Comparison of ENCODE assay signal across 1 cellular context in the genomic region with DNA sequence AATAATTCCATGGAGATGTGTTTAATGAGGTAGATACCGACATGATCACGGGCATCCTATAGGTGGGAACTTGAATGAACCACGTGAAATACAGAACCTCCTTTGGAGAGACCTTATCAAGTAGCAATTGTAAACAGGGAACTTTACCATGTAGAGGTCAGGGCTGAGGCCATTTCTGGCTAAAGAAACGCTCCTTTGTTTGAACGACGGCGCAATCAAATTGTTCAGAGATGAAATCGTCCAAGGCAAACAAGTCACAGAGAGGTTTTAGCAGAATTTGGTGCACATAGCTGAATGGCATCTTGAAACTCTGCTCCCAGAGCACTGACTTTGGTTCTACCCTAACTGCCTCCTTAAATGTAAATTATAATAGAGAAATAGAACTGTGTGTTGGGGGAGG.
A peak's percentile ranks its signal among the peaks of the same experiment; 100 is the strongest.
TF ChIP-seq lines count a peak whose summit lies in the region.

No MANE protein-coding gene starts in this region.

TF ChIP-seq in HepG2, 621 proteins besides CTCF, POLR2A, EP300 and RAD21 (continues in another document):
- TF ChIP-seq, protein P1, sequence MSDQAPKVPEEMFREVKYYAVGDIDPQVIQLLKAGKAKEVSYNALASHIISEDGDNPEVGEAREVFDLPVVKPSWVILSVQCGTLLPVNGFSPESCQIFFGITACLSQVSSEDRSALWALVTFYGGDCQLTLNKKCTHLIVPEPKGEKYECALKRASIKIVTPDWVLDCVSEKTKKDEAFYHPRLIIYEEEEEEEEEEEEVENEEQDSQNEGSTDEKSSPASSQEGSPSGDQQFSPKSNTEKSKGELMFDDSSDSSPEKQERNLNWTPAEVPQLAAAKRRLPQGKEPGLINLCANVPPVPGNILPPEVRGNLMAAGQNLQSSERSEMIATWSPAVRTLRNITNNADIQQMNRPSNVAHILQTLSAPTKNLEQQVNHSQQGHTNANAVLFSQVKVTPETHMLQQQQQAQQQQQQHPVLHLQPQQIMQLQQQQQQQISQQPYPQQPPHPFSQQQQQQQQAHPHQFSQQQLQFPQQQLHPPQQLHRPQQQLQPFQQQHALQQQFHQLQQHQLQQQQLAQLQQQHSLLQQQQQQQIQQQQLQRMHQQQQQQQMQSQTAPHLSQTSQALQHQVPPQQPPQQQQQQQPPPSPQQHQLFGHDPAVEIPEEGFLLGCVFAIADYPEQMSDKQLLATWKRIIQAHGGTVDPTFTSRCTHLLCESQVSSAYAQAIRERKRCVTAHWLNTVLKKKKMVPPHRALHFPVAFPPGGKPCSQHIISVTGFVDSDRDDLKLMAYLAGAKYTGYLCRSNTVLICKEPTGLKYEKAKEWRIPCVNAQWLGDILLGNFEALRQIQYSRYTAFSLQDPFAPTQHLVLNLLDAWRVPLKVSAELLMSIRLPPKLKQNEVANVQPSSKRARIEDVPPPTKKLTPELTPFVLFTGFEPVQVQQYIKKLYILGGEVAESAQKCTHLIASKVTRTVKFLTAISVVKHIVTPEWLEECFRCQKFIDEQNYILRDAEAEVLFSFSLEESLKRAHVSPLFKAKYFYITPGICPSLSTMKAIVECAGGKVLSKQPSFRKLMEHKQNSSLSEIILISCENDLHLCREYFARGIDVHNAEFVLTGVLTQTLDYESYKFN (CRISPR knock-in tag; conservative IDR thresholded peaks at IDR 0.05), result peak; percentile 78
- no peak for TF ChIP-seq FOXA1 (IDR thresholded peaks at IDR 0.05)
- TF ChIP-seq FOXA1 (CRISPR knock-in tag; IDR thresholded peaks at IDR 0.05), result peak; percentile 96
- TF ChIP-seq ZNF383 (CRISPR knock-in tag; IDR thresholded peaks at IDR 0.05; ENCODE audit: borderline replicate concordance), result no peak
- TF ChIP-seq, protein P2, sequence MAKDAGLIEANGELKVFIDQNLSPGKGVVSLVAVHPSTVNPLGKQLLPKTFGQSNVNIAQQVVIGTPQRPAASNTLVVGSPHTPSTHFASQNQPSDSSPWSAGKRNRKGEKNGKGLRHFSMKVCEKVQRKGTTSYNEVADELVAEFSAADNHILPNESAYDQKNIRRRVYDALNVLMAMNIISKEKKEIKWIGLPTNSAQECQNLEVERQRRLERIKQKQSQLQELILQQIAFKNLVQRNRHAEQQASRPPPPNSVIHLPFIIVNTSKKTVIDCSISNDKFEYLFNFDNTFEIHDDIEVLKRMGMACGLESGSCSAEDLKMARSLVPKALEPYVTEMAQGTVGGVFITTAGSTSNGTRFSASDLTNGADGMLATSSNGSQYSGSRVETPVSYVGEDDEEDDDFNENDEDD (CRISPR knock-in tag; IDR thresholded peaks at IDR 0.05; ENCODE audit: borderline replicate concordance), result peak; percentile 51; the same call in 1 of the 2 replicates
- TF ChIP-seq RBM22 (optimal IDR thresholded peaks at IDR 0.05; ENCODE audit: low read length), result no peak
- TF ChIP-seq, protein P3, sequence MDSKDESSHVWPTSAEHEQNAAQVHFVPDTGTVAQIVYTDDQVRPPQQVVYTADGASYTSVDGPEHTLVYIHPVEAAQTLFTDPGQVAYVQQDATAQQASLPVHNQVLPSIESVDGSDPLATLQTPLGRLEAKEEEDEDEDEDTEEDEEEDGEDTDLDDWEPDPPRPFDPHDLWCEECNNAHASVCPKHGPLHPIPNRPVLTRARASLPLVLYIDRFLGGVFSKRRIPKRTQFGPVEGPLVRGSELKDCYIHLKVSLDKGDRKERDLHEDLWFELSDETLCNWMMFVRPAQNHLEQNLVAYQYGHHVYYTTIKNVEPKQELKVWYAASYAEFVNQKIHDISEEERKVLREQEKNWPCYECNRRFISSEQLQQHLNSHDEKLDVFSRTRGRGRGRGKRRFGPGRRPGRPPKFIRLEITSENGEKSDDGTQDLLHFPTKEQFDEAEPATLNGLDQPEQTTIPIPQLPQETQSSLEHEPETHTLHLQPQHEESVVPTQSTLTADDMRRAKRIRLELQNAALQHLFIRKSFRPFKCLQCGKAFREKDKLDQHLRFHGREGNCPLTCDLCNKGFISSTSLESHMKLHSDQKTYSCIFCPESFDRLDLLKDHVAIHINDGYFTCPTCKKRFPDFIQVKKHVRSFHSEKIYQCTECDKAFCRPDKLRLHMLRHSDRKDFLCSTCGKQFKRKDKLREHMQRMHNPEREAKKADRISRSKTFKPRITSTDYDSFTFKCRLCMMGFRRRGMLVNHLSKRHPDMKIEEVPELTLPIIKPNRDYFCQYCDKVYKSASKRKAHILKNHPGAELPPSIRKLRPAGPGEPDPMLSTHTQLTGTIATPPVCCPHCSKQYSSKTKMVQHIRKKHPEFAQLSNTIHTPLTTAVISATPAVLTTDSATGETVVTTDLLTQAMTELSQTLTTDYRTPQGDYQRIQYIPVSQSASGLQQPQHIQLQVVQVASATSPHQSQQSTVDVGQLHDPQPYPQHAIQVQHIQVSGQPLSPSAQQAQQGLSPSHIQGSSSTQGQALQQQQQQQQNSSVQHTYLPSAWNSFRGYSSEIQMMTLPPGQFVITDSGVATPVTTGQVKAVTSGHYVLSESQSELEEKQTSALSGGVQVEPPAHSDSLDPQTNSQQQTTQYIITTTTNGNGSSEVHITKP (CRISPR knock-in tag; IDR thresholded peaks at IDR 0.05; ENCODE audit: low read depth), result peak; percentile 73; the same call in 1 of the 2 replicates
- peak; percentile 45; the same call in 1 of the 2 replicates for TF ChIP-seq NCOR1 (IDR thresholded peaks at IDR 0.05; ENCODE audit: borderline replicate concordance, low read length)
- TF ChIP-seq KLF12 (CRISPR knock-in tag; IDR thresholded peaks at IDR 0.05; ENCODE audit: borderline replicate concordance), result no peak
- TF ChIP-seq FOXK1 (CRISPR knock-in tag; IDR thresholded peaks at IDR 0.05; ENCODE audit: borderline replicate concordance, low read depth), result peak; percentile 62; the same call in 1 of the 2 replicates
- TF ChIP-seq, protein P4, sequence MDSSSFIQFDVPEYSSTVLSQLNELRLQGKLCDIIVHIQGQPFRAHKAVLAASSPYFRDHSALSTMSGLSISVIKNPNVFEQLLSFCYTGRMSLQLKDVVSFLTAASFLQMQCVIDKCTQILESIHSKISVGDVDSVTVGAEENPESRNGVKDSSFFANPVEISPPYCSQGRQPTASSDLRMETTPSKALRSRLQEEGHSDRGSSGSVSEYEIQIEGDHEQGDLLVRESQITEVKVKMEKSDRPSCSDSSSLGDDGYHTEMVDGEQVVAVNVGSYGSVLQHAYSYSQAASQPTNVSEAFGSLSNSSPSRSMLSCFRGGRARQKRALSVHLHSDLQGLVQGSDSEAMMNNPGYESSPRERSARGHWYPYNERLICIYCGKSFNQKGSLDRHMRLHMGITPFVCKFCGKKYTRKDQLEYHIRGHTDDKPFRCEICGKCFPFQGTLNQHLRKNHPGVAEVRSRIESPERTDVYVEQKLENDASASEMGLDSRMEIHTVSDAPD (CRISPR knock-in tag; IDR thresholded peaks at IDR 0.05), result peak; percentile 92
- TF ChIP-seq, protein P5, sequence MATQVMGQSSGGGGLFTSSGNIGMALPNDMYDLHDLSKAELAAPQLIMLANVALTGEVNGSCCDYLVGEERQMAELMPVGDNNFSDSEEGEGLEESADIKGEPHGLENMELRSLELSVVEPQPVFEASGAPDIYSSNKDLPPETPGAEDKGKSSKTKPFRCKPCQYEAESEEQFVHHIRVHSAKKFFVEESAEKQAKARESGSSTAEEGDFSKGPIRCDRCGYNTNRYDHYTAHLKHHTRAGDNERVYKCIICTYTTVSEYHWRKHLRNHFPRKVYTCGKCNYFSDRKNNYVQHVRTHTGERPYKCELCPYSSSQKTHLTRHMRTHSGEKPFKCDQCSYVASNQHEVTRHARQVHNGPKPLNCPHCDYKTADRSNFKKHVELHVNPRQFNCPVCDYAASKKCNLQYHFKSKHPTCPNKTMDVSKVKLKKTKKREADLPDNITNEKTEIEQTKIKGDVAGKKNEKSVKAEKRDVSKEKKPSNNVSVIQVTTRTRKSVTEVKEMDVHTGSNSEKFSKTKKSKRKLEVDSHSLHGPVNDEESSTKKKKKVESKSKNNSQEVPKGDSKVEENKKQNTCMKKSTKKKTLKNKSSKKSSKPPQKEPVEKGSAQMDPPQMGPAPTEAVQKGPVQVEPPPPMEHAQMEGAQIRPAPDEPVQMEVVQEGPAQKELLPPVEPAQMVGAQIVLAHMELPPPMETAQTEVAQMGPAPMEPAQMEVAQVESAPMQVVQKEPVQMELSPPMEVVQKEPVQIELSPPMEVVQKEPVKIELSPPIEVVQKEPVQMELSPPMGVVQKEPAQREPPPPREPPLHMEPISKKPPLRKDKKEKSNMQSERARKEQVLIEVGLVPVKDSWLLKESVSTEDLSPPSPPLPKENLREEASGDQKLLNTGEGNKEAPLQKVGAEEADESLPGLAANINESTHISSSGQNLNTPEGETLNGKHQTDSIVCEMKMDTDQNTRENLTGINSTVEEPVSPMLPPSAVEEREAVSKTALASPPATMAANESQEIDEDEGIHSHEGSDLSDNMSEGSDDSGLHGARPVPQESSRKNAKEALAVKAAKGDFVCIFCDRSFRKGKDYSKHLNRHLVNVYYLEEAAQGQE (IDR thresholded peaks at IDR 0.05; ENCODE audit: borderline replicate concordance in 1 of 2, low read depth in 1 of 2, low read length in 2 of 2), result peak in 1 of 2 experiments; percentile 21; a peak in 1 of 4 replicates
- no peak for TF ChIP-seq SP140L (CRISPR knock-in tag; IDR thresholded peaks at IDR 0.05; ENCODE audit: borderline replicate concordance)
- peak; percentile 46 for TF ChIP-seq HNF4A (CRISPR knock-in tag; IDR thresholded peaks at IDR 0.05)
- peak; percentile 43; the same call in 1 of the 2 replicates for TF ChIP-seq HOXA3 (CRISPR knock-in tag; IDR thresholded peaks at IDR 0.05)
- TF ChIP-seq, protein P6, sequence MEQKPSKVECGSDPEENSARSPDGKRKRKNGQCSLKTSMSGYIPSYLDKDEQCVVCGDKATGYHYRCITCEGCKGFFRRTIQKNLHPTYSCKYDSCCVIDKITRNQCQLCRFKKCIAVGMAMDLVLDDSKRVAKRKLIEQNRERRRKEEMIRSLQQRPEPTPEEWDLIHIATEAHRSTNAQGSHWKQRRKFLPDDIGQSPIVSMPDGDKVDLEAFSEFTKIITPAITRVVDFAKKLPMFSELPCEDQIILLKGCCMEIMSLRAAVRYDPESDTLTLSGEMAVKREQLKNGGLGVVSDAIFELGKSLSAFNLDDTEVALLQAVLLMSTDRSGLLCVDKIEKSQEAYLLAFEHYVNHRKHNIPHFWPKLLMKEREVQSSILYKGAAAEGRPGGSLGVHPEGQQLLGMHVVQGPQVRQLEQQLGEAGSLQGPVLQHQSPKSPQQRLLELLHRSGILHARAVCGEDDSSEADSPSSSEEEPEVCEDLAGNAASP (CRISPR knock-in tag; IDR thresholded peaks at IDR 0.05; ENCODE audit: borderline replicate concordance), result peak; percentile 77
- peak; percentile 15; the same call in 1 of the 2 replicates for TF ChIP-seq ZMYM4 (CRISPR knock-in tag; IDR thresholded peaks at IDR 0.05)
- TF ChIP-seq ARID2 (CRISPR knock-in tag; IDR thresholded peaks at IDR 0.05; ENCODE audit: borderline replicate concordance), result 0 out of 2 replicates have a peak, but pooled peaks have one; percentile 40
- peak; percentile 93 for TF ChIP-seq NR2F2 (IDR thresholded peaks at IDR 0.05; ENCODE audit: borderline replicate concordance, low read depth)
- TF ChIP-seq POGZ (CRISPR knock-in tag; IDR thresholded peaks at IDR 0.05), result 0 out of 2 replicates have a peak, but pooled peaks have one; percentile 37
- TF ChIP-seq SP2 (CRISPR knock-in tag; IDR thresholded peaks at IDR 0.05), result no peak
- no peak for TF ChIP-seq FOXP1 (IDR thresholded peaks at IDR 0.05)
- peak; percentile 77; the same call in 1 of the 2 replicates for TF ChIP-seq FOXP1 (CRISPR knock-in tag; IDR thresholded peaks at IDR 0.05)
- 0 out of 2 replicates have a peak, but pooled peaks have one; percentile 50 for TF ChIP-seq ZNF614 (CRISPR knock-in tag; IDR thresholded peaks at IDR 0.05; ENCODE audit: borderline replicate concordance)
- 0 out of 2 replicates have a peak, but pooled peaks have one; percentile 39 for TF ChIP-seq ZBTB7B (CRISPR knock-in tag; IDR thresholded peaks at IDR 0.05)
- no peak for TF ChIP-seq ZNF549 (CRISPR knock-in tag; IDR thresholded peaks at IDR 0.05)
- peak; percentile 92 for TF ChIP-seq NCOA2 (CRISPR knock-in tag; IDR thresholded peaks at IDR 0.05)
- TF ChIP-seq JUN (CRISPR knock-in tag; IDR thresholded peaks at IDR 0.05), result peak; percentile 87
- TF ChIP-seq KDM5B (CRISPR knock-in tag; IDR thresholded peaks at IDR 0.05; ENCODE audit: borderline replicate concordance), result no peak
- peak; percentile 79 for TF ChIP-seq HMG20B (CRISPR knock-in tag; conservative IDR thresholded peaks at IDR 0.05)
- TF ChIP-seq, protein P7, sequence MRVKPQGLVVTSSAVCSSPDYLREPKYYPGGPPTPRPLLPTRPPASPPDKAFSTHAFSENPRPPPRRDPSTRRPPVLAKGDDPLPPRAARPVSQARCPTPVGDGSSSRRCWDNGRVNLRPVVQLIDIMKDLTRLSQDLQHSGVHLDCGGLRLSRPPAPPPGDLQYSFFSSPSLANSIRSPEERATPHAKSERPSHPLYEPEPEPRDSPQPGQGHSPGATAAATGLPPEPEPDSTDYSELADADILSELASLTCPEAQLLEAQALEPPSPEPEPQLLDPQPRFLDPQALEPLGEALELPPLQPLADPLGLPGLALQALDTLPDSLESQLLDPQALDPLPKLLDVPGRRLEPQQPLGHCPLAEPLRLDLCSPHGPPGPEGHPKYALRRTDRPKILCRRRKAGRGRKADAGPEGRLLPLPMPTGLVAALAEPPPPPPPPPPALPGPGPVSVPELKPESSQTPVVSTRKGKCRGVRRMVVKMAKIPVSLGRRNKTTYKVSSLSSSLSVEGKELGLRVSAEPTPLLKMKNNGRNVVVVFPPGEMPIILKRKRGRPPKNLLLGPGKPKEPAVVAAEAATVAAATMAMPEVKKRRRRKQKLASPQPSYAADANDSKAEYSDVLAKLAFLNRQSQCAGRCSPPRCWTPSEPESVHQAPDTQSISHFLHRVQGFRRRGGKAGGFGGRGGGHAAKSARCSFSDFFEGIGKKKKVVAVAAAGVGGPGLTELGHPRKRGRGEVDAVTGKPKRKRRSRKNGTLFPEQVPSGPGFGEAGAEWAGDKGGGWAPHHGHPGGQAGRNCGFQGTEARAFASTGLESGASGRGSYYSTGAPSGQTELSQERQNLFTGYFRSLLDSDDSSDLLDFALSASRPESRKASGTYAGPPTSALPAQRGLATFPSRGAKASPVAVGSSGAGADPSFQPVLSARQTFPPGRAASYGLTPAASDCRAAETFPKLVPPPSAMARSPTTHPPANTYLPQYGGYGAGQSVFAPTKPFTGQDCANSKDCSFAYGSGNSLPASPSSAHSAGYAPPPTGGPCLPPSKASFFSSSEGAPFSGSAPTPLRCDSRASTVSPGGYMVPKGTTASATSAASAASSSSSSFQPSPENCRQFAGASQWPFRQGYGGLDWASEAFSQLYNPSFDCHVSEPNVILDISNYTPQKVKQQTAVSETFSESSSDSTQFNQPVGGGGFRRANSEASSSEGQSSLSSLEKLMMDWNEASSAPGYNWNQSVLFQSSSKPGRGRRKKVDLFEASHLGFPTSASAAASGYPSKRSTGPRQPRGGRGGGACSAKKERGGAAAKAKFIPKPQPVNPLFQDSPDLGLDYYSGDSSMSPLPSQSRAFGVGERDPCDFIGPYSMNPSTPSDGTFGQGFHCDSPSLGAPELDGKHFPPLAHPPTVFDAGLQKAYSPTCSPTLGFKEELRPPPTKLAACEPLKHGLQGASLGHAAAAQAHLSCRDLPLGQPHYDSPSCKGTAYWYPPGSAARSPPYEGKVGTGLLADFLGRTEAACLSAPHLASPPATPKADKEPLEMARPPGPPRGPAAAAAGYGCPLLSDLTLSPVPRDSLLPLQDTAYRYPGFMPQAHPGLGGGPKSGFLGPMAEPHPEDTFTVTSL (CRISPR knock-in tag; IDR thresholded peaks at IDR 0.05; ENCODE audit: borderline replicate concordance), result peak; percentile 62; the same call in 1 of the 2 replicates
- peak; percentile 94 for TF ChIP-seq NR2F6 (IDR thresholded peaks at IDR 0.05)
- TF ChIP-seq NR2F6 (CRISPR knock-in tag; IDR thresholded peaks at IDR 0.05), result peak; percentile 95
- TF ChIP-seq ZNF138 (CRISPR knock-in tag; IDR thresholded peaks at IDR 0.05; ENCODE audit: low read depth), result no peak
- TF ChIP-seq, protein P8, sequence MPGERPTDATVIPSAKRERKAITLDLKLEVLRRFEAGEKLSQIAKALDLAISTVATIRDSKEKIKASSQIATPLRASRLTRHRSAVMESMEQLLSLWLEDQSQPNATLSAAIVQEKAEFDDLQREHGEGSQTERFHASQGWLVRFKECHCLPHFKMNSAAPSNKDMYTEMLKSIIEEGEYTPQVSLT (CRISPR knock-in tag; IDR thresholded peaks at IDR 0.05; ENCODE audit: borderline replicate concordance, low read depth), result 0 out of 2 replicates have a peak, but pooled peaks have one; percentile 44
- TF ChIP-seq NFIC (IDR thresholded peaks at IDR 0.05; ENCODE audit: low read length), result peak; percentile 62
